In genomic region chr2:240461471-240462072, GRCh38 we compare ENCODE assay signal across 25 cellular contexts. TPM values are rescaled to one million over a fixed set of nuclear protein-coding genes. Genes with fewer than 3 reads are reported as not detected.
DNase-seq lines count a peak whose midpoint lies in the region; ATAC-seq and TF ChIP-seq lines count a peak whose summit lies in the region.
"Had no signal": no experiment of that assay in that cellular context is flagged by ENCODE, and none has a peak within 500 bp of the region (broad histone marks: within the 10 kb centered on the region; RNA-seq: fewer than 3 reads in every experiment).

No MANE protein-coding gene starts in this region.

- H3K36me3 Mint-ChIP-seq in activated naive CD4-positive, alpha-beta T cell treated with anti-CD3 and anti-CD28 coated beads, Interleukin-2, amount 10 ng/mL, durations not matched to agents 7 days and 5 days: no peaks in the 10 kb centered on the region
- H3K36me3 Mint-ChIP-seq: memory B cell had no signal

- TF ChIP-seq EP300 in suprapubic skin (IDR thresholded peaks at IDR 0.05): no peak

- TF ChIP-seq POLR2A in suprapubic skin (IDR thresholded peaks at IDR 0.05): no peak

- CTCF ChIA-PET in activated naive CD4-positive, alpha-beta T cell treated with anti-CD3 and anti-CD28 coated beads, Interleukin-2, amount 10 ng/mL, durations not matched to agents 7 days and 5 days (lab: Charles Lee): no interaction called here

- no peaks in the 10 kb centered on the region for H3K9me3 Mint-ChIP-seq in activated naive CD4-positive, alpha-beta T cell treated with anti-CD3 and anti-CD28 coated beads, Interleukin-2, amount 10 ng/mL, durations not matched to agents 7 days and 5 days
- H3K9me3 Mint-ChIP-seq: activated T-helper 1 cell treated with anti-CD3 and anti-CD28 coated beads, Interleukin-12 subunit alpha, Interleukin-12 subunit beta, Interleukin-2, Interleukin-4 antibody, amounts not matched to agents 30 ng/mL and 10 ng/mL and 1 ng/mL, durations not matched to agents 14 hours and 24 hours and 36 hours; dendritic cell treated with granulocyte-macrophage colony-stimulating factor and Interleukin-4, amounts not matched to agents 40 ng/mL and 50 ng/mL, for 4 days; memory B cell; nephron had no signal

- no peaks in the 10 kb centered on the region for H3K4me1 Mint-ChIP-seq in activated naive CD4-positive, alpha-beta T cell treated with anti-CD3 and anti-CD28 coated beads, Interleukin-2, amount 10 ng/mL, durations not matched to agents 7 days and 5 days
- H3K4me1 Mint-ChIP-seq: memory B cell had no signal

- no peaks in the 10 kb centered on the region for H3K4me1 ChIP-seq in left lung
- H3K4me1 ChIP-seq in suprapubic skin: peaks cover 11% of the 10 kb centered on the region
- H3K4me1 ChIP-seq: breast epithelium, psoas muscle had no signal

- peaks cover 0 to 31% of the 10 kb centered on the region in 2 donors for H3K27me3 ChIP-seq in left lung
- H3K27me3 ChIP-seq in suprapubic skin: no peaks in the 10 kb centered on the region
- H3K27me3 ChIP-seq: adrenal gland, breast epithelium had no signal

- H3K4me3 Mint-ChIP-seq in activated naive CD4-positive, alpha-beta T cell treated with anti-CD3 and anti-CD28 coated beads, Interleukin-2, amount 10 ng/mL, durations not matched to agents 7 days and 5 days: no peak overlapping the region
- H3K4me3 Mint-ChIP-seq: activated T-helper 1 cell treated with anti-CD3 and anti-CD28 coated beads, Interleukin-12 subunit alpha, Interleukin-12 subunit beta, Interleukin-2, Interleukin-4 antibody, amounts not matched to agents 30 ng/mL and 10 ng/mL and 1 ng/mL, durations not matched to agents 14 hours and 24 hours and 36 hours; dendritic cell treated with granulocyte-macrophage colony-stimulating factor and Interleukin-4, amounts not matched to agents 40 ng/mL and 50 ng/mL, for 4 days; memory B cell; nephron had no signal

- WGBS in suprapubic skin: 84% methylated on average over 10 of the region's 17 CpGs

- in situ Hi-C loops in G401 (cut with HindIII; ENCODE audit: low sequenced_read_pairs) (no loop called here), GM13977 (cut with MboI; ENCODE audit: low pct_unique_long_range_greater_than_20kb, low sequenced_read_pairs, unreplicated experiment) (no loop called here)

- H3K4me3 ChIP-seq in coronary artery: no peak overlapping the region
- H3K4me3 ChIP-seq in left lung: no peak overlapping the region
- no peak overlapping the region for H3K4me3 ChIP-seq in suprapubic skin
- H3K4me3 ChIP-seq: adrenal gland, breast epithelium, psoas muscle, SK-N-MC, smooth muscle cell had no signal

- no peak overlapping the region for H3K27ac Mint-ChIP-seq in activated naive CD4-positive, alpha-beta T cell treated with anti-CD3 and anti-CD28 coated beads, Interleukin-2, amount 10 ng/mL, durations not matched to agents 7 days and 5 days
- H3K27ac Mint-ChIP-seq: activated T-helper 1 cell treated with anti-CD3 and anti-CD28 coated beads, Interleukin-12 subunit alpha, Interleukin-12 subunit beta, Interleukin-2, Interleukin-4 antibody, amounts not matched to agents 30 ng/mL and 10 ng/mL and 1 ng/mL, durations not matched to agents 14 hours and 24 hours and 36 hours; dendritic cell treated with granulocyte-macrophage colony-stimulating factor and Interleukin-4, amounts not matched to agents 40 ng/mL and 50 ng/mL, for 4 days; memory B cell; nephron had no signal

- H3K27ac ChIP-seq in coronary artery (no peak overlapping the region), left lung (no peak overlapping the region), suprapubic skin (no peak overlapping the region)
- H3K27ac ChIP-seq: adrenal gland, breast epithelium, psoas muscle, SK-N-MC had no signal

- DNase-seq in activated naive CD4-positive, alpha-beta T cell treated with anti-CD3 and anti-CD28 coated beads, Interleukin-2, amount 10 ng/mL, durations not matched to agents 7 days and 5 days: peak; percentile 13
- no peak for DNase-seq in activated naive CD4-positive, alpha-beta T cell (lab: John Stamatoyannopoulos, UW)
- DNase-seq in coronary artery (ENCODE audit: low spot score) (peak; percentile 70), left lung (peak; percentile 19 to 66), suprapubic skin (ENCODE audit: low spot score in 2 of 2) (peak; percentile 60 to 74), G401 (ENCODE audit: low spot score) (no peak), RKO (ENCODE audit: low spot score) (no peak), GM13977 (ENCODE audit: low spot score) (no peak)
- DNase-seq: ACHN; activated CD8-positive, alpha-beta memory T cell treated with anti-CD3 and anti-CD28 coated beads for 24 hours; C1 segment of cervical spinal cord; NCI-H1092; NCI-H2081 treated with DMSO at 0.1 percent for 48 hours; NK-92 treated with Interleukin-12 subunit alpha and Interleukin-12 subunit beta, amount 100 ng/mL, for 24 hours; substantia nigra had no signal

- peaks cover 0 to 1% of the 10 kb centered on the region in 2 donors for H3K36me3 ChIP-seq in left lung
- H3K36me3 ChIP-seq in suprapubic skin: peaks cover 55% of the 10 kb centered on the region
- H3K36me3 ChIP-seq: breast epithelium had no signal

- peaks cover 24% of the 10 kb centered on the region for H3K27me3 Mint-ChIP-seq in activated naive CD4-positive, alpha-beta T cell treated with anti-CD3 and anti-CD28 coated beads, Interleukin-2, amount 10 ng/mL, durations not matched to agents 7 days and 5 days

- no peaks in the 10 kb centered on the region for H3K9me3 ChIP-seq in left lung
- no peaks in the 10 kb centered on the region for H3K9me3 ChIP-seq in suprapubic skin
- H3K9me3 ChIP-seq: adrenal gland, breast epithelium, psoas muscle had no signal

- no peak for ATAC-seq in left lung
- ATAC-seq: Panc1, psoas muscle had no signal

- intact Hi-C loops in left lung (cut with DNase I): no loop called here

- TF ChIP-seq CTCF in coronary artery (IDR thresholded peaks at IDR 0.05) (no peak), left lung (IDR thresholded peaks at IDR 0.05) (no peak), suprapubic skin (IDR thresholded peaks at IDR 0.05) (no peak), GM13977 (IDR thresholded peaks at IDR 0.05; ENCODE audit: extremely low read depth, insufficient read depth, missing control alignments) (no peak)

RNA-seq across cellular contexts. Expression of gene GPC1, which starts 26.1 kb away (rescaled TPM):
- total RNA-seq in left lung (10 to 100 TPM; 60.4 to 63.4 TPM), suprapubic skin (100 to 1,000 TPM; 130 to 164 (median 145) TPM)
- total RNA-seq in G401 (2014; rRNA removed; shearing (Covaris generic)): 35.8 and 39.1 TPM in 2 replicates

Comparison
In these comparisons a context has a peak if more than half of its experiments do, and no peak if none do; other contexts are left out.
1. DNase-seq: peak in activated naive CD4-positive, alpha-beta T cell treated with anti-CD3 and anti-CD28 coated beads, Interleukin-2, amount 10 ng/mL, durations not matched to agents 7 days and 5 days (single experiment), coronary artery (single experiment), left lung (2 of 2) and suprapubic skin (2 of 2); none in activated naive CD4-positive, alpha-beta T cell (0 of 4), G401 (single experiment), RKO (single experiment) and GM13977 (single experiment).